Comparison of ENCODE assay signal across 23 cellular contexts in the genomic region with DNA sequence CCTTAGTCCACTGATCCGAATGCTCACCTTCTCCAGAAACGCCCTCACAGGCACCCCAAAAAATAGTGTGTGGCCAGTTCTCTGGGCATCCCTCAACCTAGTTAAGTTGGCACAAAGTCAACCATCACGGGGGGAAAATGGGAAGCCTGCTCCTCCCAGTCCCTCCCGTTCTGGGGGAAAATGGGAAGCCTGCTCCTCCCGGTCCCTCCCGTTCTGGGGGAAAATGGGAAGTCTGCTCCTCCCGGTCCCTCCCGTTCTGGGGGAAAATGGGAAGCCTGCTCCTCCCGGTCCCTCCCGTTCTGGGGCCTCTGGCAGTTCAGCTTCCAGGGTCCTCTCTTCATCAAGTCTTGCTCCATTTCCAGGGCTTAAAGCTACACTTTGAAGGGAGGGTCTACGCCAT.
DNase-seq lines count a peak whose midpoint lies in the region; ATAC-seq and TF ChIP-seq lines count a peak whose summit lies in the region.
"Had no signal": no experiment of that assay in that cellular context is flagged by ENCODE, and none has a peak within 500 bp of the region (broad histone marks: within the 10 kb centered on the region; RNA-seq: fewer than 3 reads in every experiment).

No MANE protein-coding gene starts in this region.

- H3K9me3 Mint-ChIP-seq in endodermal cell: no peaks in the 10 kb centered on the region
- H3K9me3 Mint-ChIP-seq in type B pancreatic cell: no peaks in the 10 kb centered on the region
- H3K9me3 Mint-ChIP-seq in activated naive CD8-positive, alpha-beta T cell treated with anti-CD3 and anti-CD28 coated beads, Interleukin-2, amount 50 U/mL, for 24 hours: no peaks in the 10 kb centered on the region
- H3K9me3 Mint-ChIP-seq: CD4-positive, alpha-beta memory T cell; CD8-positive, alpha-beta memory T cell had no signal

- TF ChIP-seq CTCF in endodermal cell (conservative IDR thresholded peaks at IDR 0.05) (no peak), type B pancreatic cell (conservative IDR thresholded peaks at IDR 0.05) (no peak)

- no peaks in the 10 kb centered on the region for H3K9me3 ChIP-seq in endocrine pancreas (ENCODE audit: control insufficient read depth, low read length)
- no peaks in the 10 kb centered on the region for H3K9me3 ChIP-seq in endodermal cell (ENCODE audit: control insufficient read depth, low read length)
- H3K9me3 ChIP-seq: BE2C, BLaER1 had no signal

- no peak overlapping the region for H3K27ac ChIP-seq in endodermal cell (ENCODE audit: low read depth, low read length)
- H3K27ac ChIP-seq: BLaER1 had no signal

- H3K27me3 Mint-ChIP-seq in endodermal cell (ENCODE audit: insufficient read depth) (no peaks in the 10 kb centered on the region), type B pancreatic cell (no peaks in the 10 kb centered on the region)
- peaks cover 2% of the 10 kb centered on the region for H3K27me3 Mint-ChIP-seq in activated naive CD8-positive, alpha-beta T cell treated with anti-CD3 and anti-CD28 coated beads, Interleukin-2, amount 50 U/mL, for 24 hours
- H3K27me3 Mint-ChIP-seq: CD4-positive, alpha-beta memory T cell; CD4-positive, CD25-positive, alpha-beta regulatory T cell; CD8-positive, alpha-beta memory T cell had no signal

- H3K27ac Mint-ChIP-seq in endodermal cell: no peak overlapping the region
- H3K27ac Mint-ChIP-seq in type B pancreatic cell: no peak overlapping the region
- H3K27ac Mint-ChIP-seq in activated naive CD8-positive, alpha-beta T cell treated with anti-CD3 and anti-CD28 coated beads, Interleukin-2, amount 50 U/mL, for 24 hours: no peak overlapping the region
- H3K27ac Mint-ChIP-seq: CD14-positive monocyte; CD4-positive, alpha-beta memory T cell; CD4-positive, CD25-positive, alpha-beta regulatory T cell; CD8-positive, alpha-beta memory T cell had no signal

- H3K36me3 ChIP-seq in endocrine pancreas (ENCODE audit: control insufficient read depth, insufficient read depth, low read length) (no peaks in the 10 kb centered on the region), endodermal cell (ENCODE audit: control insufficient read depth, insufficient read depth, low read length) (no peaks in the 10 kb centered on the region)
- H3K36me3 ChIP-seq: BLaER1 had no signal

- H3K4me3 ChIP-seq in endocrine pancreas (ENCODE audit: control insufficient read depth, insufficient read depth, low read length) (no peak overlapping the region), endodermal cell (ENCODE audit: low read length) (no peak overlapping the region)
- H3K4me3 ChIP-seq: BLaER1, GM12878 had no signal

- DNase-seq in endodermal cell: peak; percentile 37
- peak; percentile 61 for DNase-seq in type B pancreatic cell (ENCODE audit: extremely low spot score, unreplicated experiment)
- DNase-seq in activated naive CD8-positive, alpha-beta T cell treated with anti-CD3 and anti-CD28 coated beads, Interleukin-2, amount 50 U/mL, for 24 hours: no peak
- DNase-seq: 8988T; ACHN; BE2C; C1 segment of cervical spinal cord; CD4-positive, alpha-beta memory T cell; CD4-positive, CD25-positive, alpha-beta regulatory T cell; CD8-positive, alpha-beta memory T cell; COR-L47; DMS 273 treated with DMSO at 0.1 percent for 48 hours; DMS153; DMS53; DMS79; DND-41; EL; GDM1 had no signal

- WGBS in endodermal cell (ENCODE audit: insufficient coverage in 1 of 2, insufficient read length in 1 of 2), 2 experiments: 83 to 93% methylated on average over 6 to 11 of the region's 11 CpGs

- H3K4me3 Mint-ChIP-seq in endodermal cell (no peak overlapping the region), type B pancreatic cell (no peak overlapping the region)
- H3K4me3 Mint-ChIP-seq in activated naive CD8-positive, alpha-beta T cell treated with anti-CD3 and anti-CD28 coated beads, Interleukin-2, amount 50 U/mL, for 24 hours: no peak overlapping the region
- H3K4me3 Mint-ChIP-seq: CD14-positive monocyte; CD4-positive, alpha-beta memory T cell; CD4-positive, CD25-positive, alpha-beta regulatory T cell; CD8-positive, alpha-beta memory T cell had no signal

- H3K36me3 Mint-ChIP-seq in endodermal cell (ENCODE audit: low read depth) (no peaks in the 10 kb centered on the region), type B pancreatic cell (no peaks in the 10 kb centered on the region)
- no peaks in the 10 kb centered on the region for H3K36me3 Mint-ChIP-seq in activated naive CD8-positive, alpha-beta T cell treated with anti-CD3 and anti-CD28 coated beads, Interleukin-2, amount 50 U/mL, for 24 hours (ENCODE audit: low read depth)
- H3K36me3 Mint-ChIP-seq: CD14-positive monocyte; CD4-positive, alpha-beta memory T cell; CD4-positive, CD25-positive, alpha-beta regulatory T cell; CD8-positive, alpha-beta memory T cell had no signal

- H3K27me3 ChIP-seq in endocrine pancreas (ENCODE audit: control insufficient read depth, insufficient read depth, low read length) (no peaks in the 10 kb centered on the region), endodermal cell (ENCODE audit: control insufficient read depth, insufficient read depth, low read length, poor library complexity, severe bottlenecking) (no peaks in the 10 kb centered on the region)
- H3K27me3 ChIP-seq: BE2C, BLaER1 had no signal

- H3K4me1 ChIP-seq in endocrine pancreas (ENCODE audit: control insufficient read depth, insufficient read depth, low read length) (no peaks in the 10 kb centered on the region), endodermal cell (ENCODE audit: control insufficient read depth, insufficient read depth, low read length) (peaks cover 3% of the 10 kb centered on the region)

- ATAC-seq in activated naive CD8-positive, alpha-beta T cell treated with anti-CD3 and anti-CD28 coated beads, Interleukin-2, amount 50 U/mL, for 24 hours: no peak
- no peak for ATAC-seq in HG02870 (IDR thresholded peaks at IDR 0.05; ENCODE audit: unreplicated experiment)
- ATAC-seq: GM12878 had no signal

- H3K4me1 Mint-ChIP-seq in endodermal cell: peaks cover 3% of the 10 kb centered on the region
- H3K4me1 Mint-ChIP-seq in type B pancreatic cell (ENCODE audit: unreplicated experiment): no peaks in the 10 kb centered on the region
- no peaks in the 10 kb centered on the region for H3K4me1 Mint-ChIP-seq in activated naive CD8-positive, alpha-beta T cell treated with anti-CD3 and anti-CD28 coated beads, Interleukin-2, amount 50 U/mL, for 24 hours
- H3K4me1 Mint-ChIP-seq: CD14-positive monocyte; CD4-positive, alpha-beta memory T cell; CD4-positive, CD25-positive, alpha-beta regulatory T cell; CD8-positive, alpha-beta memory T cell had no signal

- peak overlapping the region; percentile 11 for H3K9ac ChIP-seq in endocrine pancreas (ENCODE audit: control insufficient read depth, insufficient read depth, low read length)
- H3K9ac ChIP-seq in endodermal cell (ENCODE audit: extremely low read depth, low read length, poor library complexity, severe bottlenecking): no peak overlapping the region
- H3K9ac ChIP-seq: BLaER1 had no signal
